Comparison of ENCODE assay signal across 27 cellular contexts in genomic region chr19:46670874-46671273, GRCh38. TPM values are rescaled to one million over a fixed set of nuclear protein-coding genes. Genes with fewer than 3 reads are reported as not detected.
DNase-seq lines count a peak whose midpoint lies in the region; ATAC-seq and TF ChIP-seq lines count a peak whose summit lies in the region.
"Had no signal": no experiment of that assay in that cellular context is flagged by ENCODE, and none has a peak within 500 bp of the region (broad histone marks: within the 10 kb centered on the region; RNA-seq: fewer than 3 reads in every experiment).

No MANE protein-coding gene starts in this region.

- peak overlapping the region; percentile 14 to 58 for H3K27ac Mint-ChIP-seq in natural killer cell
- H3K27ac Mint-ChIP-seq in natural killer cell treated with Interleukin-12 subunit alpha and Interleukin-12 subunit beta and Interleukin-15 and Interleukin-18, amount 100 ng/mL, for 72 hours, result no peak overlapping the region
- H3K27ac Mint-ChIP-seq: CD4-positive, CD25-positive, alpha-beta regulatory T cell had no signal

- POLR2A ChIA-PET in PC-3 (lab: Charles Lee; ENCODE audit: unreplicated experiment), result no interaction called here

- no peak overlapping the region for H3K4me3 Mint-ChIP-seq in natural killer cell
- no peak overlapping the region for H3K4me3 Mint-ChIP-seq in natural killer cell treated with Interleukin-12 subunit alpha and Interleukin-12 subunit beta and Interleukin-15 and Interleukin-18, amount 100 ng/mL, for 72 hours
- H3K4me3 Mint-ChIP-seq: CD4-positive, CD25-positive, alpha-beta regulatory T cell; H9; naive B cell had no signal

- no peak overlapping the region for H3K4me3 ChIP-seq in PC-3 (ENCODE audit: low read length)
- H3K4me3 ChIP-seq in fibroblast of pulmonary artery (replicated peaks; ENCODE audit: low read depth, low read length), result no peak overlapping the region
- H3K4me3 ChIP-seq: dorsolateral prefrontal cortex, pancreas, right lobe of liver, suprapubic skin, uterus had no signal

- H3K9me3 Mint-ChIP-seq in natural killer cell, result no peaks in the 10 kb centered on the region
- no peaks in the 10 kb centered on the region for H3K9me3 Mint-ChIP-seq in natural killer cell treated with Interleukin-12 subunit alpha and Interleukin-12 subunit beta and Interleukin-15 and Interleukin-18, amount 100 ng/mL, for 72 hours

- no peaks in the 10 kb centered on the region for H3K36me3 ChIP-seq in PC-3 (ENCODE audit: low read depth, low read length)
- H3K36me3 ChIP-seq: uterus had no signal

- H3K27me3 Mint-ChIP-seq in natural killer cell (ENCODE audit: low read depth in 2 of 2), result no peaks in the 10 kb centered on the region
- H3K27me3 Mint-ChIP-seq in natural killer cell treated with Interleukin-12 subunit alpha and Interleukin-12 subunit beta and Interleukin-15 and Interleukin-18, amount 100 ng/mL, for 72 hours, result no peaks in the 10 kb centered on the region
- H3K27me3 Mint-ChIP-seq: CD4-positive, CD25-positive, alpha-beta regulatory T cell; naive B cell had no signal

- no peaks in the 10 kb centered on the region for H3K36me3 Mint-ChIP-seq in natural killer cell
- peaks cover 6% of the 10 kb centered on the region for H3K36me3 Mint-ChIP-seq in natural killer cell treated with Interleukin-12 subunit alpha and Interleukin-12 subunit beta and Interleukin-15 and Interleukin-18, amount 100 ng/mL, for 72 hours

- TSS peak; percentile 19 for BruUV-seq in PC-3 (replicated peaks; lab: Mats Ljungman, UMichigan)

- ATAC-seq in natural killer cell, result no peak
- no peak for ATAC-seq in natural killer cell treated with Interleukin-12 subunit alpha and Interleukin-12 subunit beta and Interleukin-15 and Interleukin-18, amount 100 ng/mL, for 72 hours
- no peak; the same call in 1 of the 2 replicates for ATAC-seq in PC-3
- no peak for ATAC-seq in left colon
- ATAC-seq: foreskin keratinocyte, pancreas, right lobe of liver had no signal

- no peaks in the 10 kb centered on the region for H3K4me1 ChIP-seq in PC-3 (ENCODE audit: insufficient read depth, low read length)
- H3K4me1 ChIP-seq: foreskin keratinocyte, pancreas, right lobe of liver, suprapubic skin, uterus had no signal

- no peaks in the 10 kb centered on the region for H3K9me3 ChIP-seq in PC-3 (ENCODE audit: low read length)
- H3K9me3 ChIP-seq: pancreas, right lobe of liver, suprapubic skin, uterus had no signal

- H2AFZ ChIP-seq in PC-3 (ENCODE audit: low read length), result no peak overlapping the region

- intact Hi-C loops in natural killer cell (cut with micrococcal nuclease), result no loop called here
- intact Hi-C loops in PC-3 (cut with micrococcal nuclease), result no loop called here
- intact Hi-C loops in left colon (cut with DNase I, micrococcal nuclease), result no loop called here

- H4K20me1 ChIP-seq in PC-3 (ENCODE audit: low read length), result no peaks in the 10 kb centered on the region

- H3K4me2 ChIP-seq in PC-3 (ENCODE audit: low read length), result no peak overlapping the region

- no peaks in the 10 kb centered on the region for H3F3A ChIP-seq in PC-3 (ENCODE audit: low read length, unreplicated experiment)

- H3K79me2 ChIP-seq in PC-3 (ENCODE audit: low read length), result no peaks in the 10 kb centered on the region

- no peaks in the 10 kb centered on the region for H3K9me2 ChIP-seq in PC-3 (replicated peaks; ENCODE audit: low read length)

- TF ChIP-seq CTCF in natural killer cell (IDR thresholded peaks at IDR 0.05), result no peak
- TF ChIP-seq CTCF in PC-3 (conservative IDR thresholded peaks at IDR 0.05; ENCODE audit: low read depth, low read length), result no peak
- no peak for TF ChIP-seq CTCF in fibroblast of pulmonary artery (IDR thresholded peaks at IDR 0.05; ENCODE audit: low read length, missing control alignments)

- no peak overlapping the region for H3K9ac ChIP-seq in PC-3 (ENCODE audit: low read length)

- DNase-seq in natural killer cell (no peak), PC-3 (peak; percentile 5), fibroblast of pulmonary artery (ENCODE audit: low read depth) (peak; percentile 11), SHP77 treated with DMSO at 0.1 percent for 48 hours (lab: John Stamatoyannopoulos, UW) (no peak), left colon (no peak), DMS153 (lab: John Stamatoyannopoulos, UW) (no peak), D341Med (ENCODE audit: low spot score) (no peak)
- no peak for DNase-seq in natural killer cell treated with Interleukin-12 subunit alpha and Interleukin-12 subunit beta and Interleukin-15 and Interleukin-18, amount 100 ng/mL, for 72 hours (ENCODE audit: low spot score)
- DNase-seq: ACHN; activated effector memory CD4-positive, alpha-beta T cell treated with anti-CD3 and anti-CD28 coated beads, Interleukin-2, amount 50 U/mL, for 16 hours; CD4-positive, CD25-positive, alpha-beta regulatory T cell; dorsolateral prefrontal cortex; foreskin keratinocyte; H9; Kasumi-1; naive B cell; NCI-H1105; NCI-H446 treated with DMSO at 0.1 percent for 48 hours; NK-92 treated with Interleukin-12 subunit alpha and Interleukin-12 subunit beta, amount 100 ng/mL, for 24 hours; pancreas; right lobe of liver; RPMI8226; uterus had no signal

- peaks cover 0 to 6% of the 10 kb centered on the region in 2 donors for H3K4me1 Mint-ChIP-seq in natural killer cell
- peaks cover 0 to 11% of the 10 kb centered on the region in 2 donors for H3K4me1 Mint-ChIP-seq in natural killer cell treated with Interleukin-12 subunit alpha and Interleukin-12 subunit beta and Interleukin-15 and Interleukin-18, amount 100 ng/mL, for 72 hours (ENCODE audit: low read depth in 2 of 2)

- H3K27ac ChIP-seq in PC-3 (ENCODE audit: low read length), result no peak overlapping the region
- H3K27ac ChIP-seq: dorsolateral prefrontal cortex, epithelial cell of prostate, foreskin keratinocyte, pancreas, right lobe of liver, suprapubic skin, uterus had no signal

- CTCF ChIA-PET in PC-3 (lab: Charles Lee), result no interaction called here

- H3K27me3 ChIP-seq in PC-3 (ENCODE audit: low read length), result no peaks in the 10 kb centered on the region
- H3K27me3 ChIP-seq: dorsolateral prefrontal cortex, foreskin keratinocyte, pancreas, right lobe of liver, suprapubic skin, uterus had no signal

RNA-seq across cellular contexts. Expression of gene DACT3, which starts 9.9 kb away (rescaled TPM):
- total RNA-seq in natural killer cell (under 1 TPM in 2 of 3 donors, not detected in 1; 0.14 to 0.20 TPM), PC-3 (2014; rRNA removed) (1.9 and 3.1 TPM in 2 replicates), left colon (1 to 10 TPM; 1.1 to 7.8 TPM)
- total RNA-seq in natural killer cell treated with Interleukin-12 subunit alpha and Interleukin-12 subunit beta and Interleukin-15 and Interleukin-18, amount 100 ng/mL, for 72 hours, result under 1 TPM in 1 of 2 donors, not detected in 1; 0.36 TPM
- total RNA-seq: CD4-positive, CD25-positive, alpha-beta regulatory T cell had no signal

RNA-seq across cellular contexts. Expression of gene GNG8, which starts 34.9 kb away (rescaled TPM):
- total RNA-seq in natural killer cell (not detected), PC-3 (2014; rRNA removed) (not detected in 2 replicates), left colon (not detected)
- total RNA-seq in natural killer cell treated with Interleukin-12 subunit alpha and Interleukin-12 subunit beta and Interleukin-15 and Interleukin-18, amount 100 ng/mL, for 72 hours, result 1 to 10 TPM in 1 of 2 donors, not detected in 1; 3.0 TPM
- total RNA-seq: cardiac septum; CD4-positive, CD25-positive, alpha-beta regulatory T cell; foreskin keratinocyte; H9; kidney epithelial cell; pancreas; right lobe of liver; suprapubic skin; uterus had no signal

RNA-seq across cellular contexts. Expression of gene PTGIR, which starts 46.0 kb away (rescaled TPM):
- total RNA-seq in natural killer cell (1 to 10 TPM in 2 of 3 donors, under 1 TPM in 1; 0.75 to 1.4 (median 1.0) TPM), PC-3 (2014; rRNA removed) (not detected in 2 replicates), left colon (1 to 10 TPM in 1 of 2 donors, under 1 TPM in 1; 0.58 to 1.6 TPM)
- 1 to 10 TPM in 1 of 2 donors, under 1 TPM in 1; 0.31 to 1.7 TPM for total RNA-seq in natural killer cell treated with Interleukin-12 subunit alpha and Interleukin-12 subunit beta and Interleukin-15 and Interleukin-18, amount 100 ng/mL, for 72 hours
- total RNA-seq: foreskin keratinocyte, H9, kidney epithelial cell had no signal

RNA-seq across cellular contexts. Expression of gene PRKD2, which starts 46.0 kb away (rescaled TPM):
- total RNA-seq in natural killer cell (100 to 1,000 TPM; 179 to 216 (median 203) TPM), PC-3 (2014; rRNA removed) (24.1 and 32.9 TPM in 2 replicates), left colon (10 to 100 TPM; 62.5 to 64.4 TPM)
- 10 to 100 TPM; 82.3 to 100.0 TPM for total RNA-seq in natural killer cell treated with Interleukin-12 subunit alpha and Interleukin-12 subunit beta and Interleukin-15 and Interleukin-18, amount 100 ng/mL, for 72 hours

Comparison
In these comparisons a context has a peak if more than half of its experiments do, and no peak if none do; other contexts are left out.
1. H3K27ac Mint-ChIP-seq: peak in natural killer cell (2 of 2); none in natural killer cell treated with Interleukin-12 subunit alpha and Interleukin-12 subunit beta and Interleukin-15 and Interleukin-18, amount 100 ng/mL, for 72 hours (0 of 2).
2. DNase-seq: peak in PC-3 (single experiment) and fibroblast of pulmonary artery (single experiment); none in natural killer cell (single experiment), natural killer cell treated with Interleukin-12 subunit alpha and Interleukin-12 subunit beta and Interleukin-15 and Interleukin-18, amount 100 ng/mL, for 72 hours (single experiment), SHP77 treated with DMSO at 0.1 percent for 48 hours (single experiment), left colon (0 of 2), DMS153 (single experiment) and D341Med (single experiment).